In the genomic region with DNA sequence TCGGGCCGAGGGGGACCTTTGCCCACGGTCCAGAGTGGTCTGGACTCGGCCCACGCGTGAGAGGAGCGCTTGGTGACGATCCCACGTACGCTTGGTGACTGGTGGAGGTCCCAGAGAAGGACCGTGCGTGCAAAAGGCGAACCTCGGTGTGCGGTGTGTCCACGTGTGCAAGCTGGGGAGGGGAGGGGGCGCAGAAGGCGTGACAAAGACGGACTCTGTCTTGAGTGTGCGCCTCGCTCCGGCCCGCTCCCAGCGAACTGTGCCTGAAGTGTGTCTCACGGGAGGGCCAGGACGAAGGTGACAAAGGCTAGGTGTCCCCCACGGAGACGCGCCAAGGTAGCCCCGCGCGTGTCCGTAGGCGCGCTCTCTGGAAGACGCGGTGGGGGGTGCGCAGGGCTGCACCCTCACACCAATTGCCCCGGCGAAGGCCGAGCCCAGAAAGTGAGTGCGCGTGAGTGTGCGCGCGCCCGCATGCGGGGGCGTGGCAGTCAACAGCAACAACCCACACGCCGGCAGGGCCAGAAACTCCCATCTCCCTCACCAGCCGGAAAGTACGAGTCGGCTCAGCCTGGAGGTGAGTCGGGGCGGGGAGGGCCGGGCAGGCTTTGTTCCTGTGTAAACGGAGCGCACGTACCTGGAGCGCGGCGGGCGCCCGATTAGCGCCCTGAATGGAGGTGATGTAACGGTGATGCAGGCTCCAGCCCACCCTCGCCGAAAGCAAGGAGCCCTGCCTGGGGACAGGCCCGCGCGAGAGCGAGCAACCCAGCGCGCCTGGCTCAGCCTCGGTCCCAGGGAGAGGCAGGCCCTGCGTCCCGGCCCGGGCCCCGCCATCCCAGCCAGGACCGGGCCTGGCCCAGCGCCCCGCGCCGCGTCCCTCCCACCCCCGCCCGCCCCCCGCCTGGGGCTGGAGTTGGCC, we compare ENCODE assay signal across 1 cellular context.
TF ChIP-seq lines count a peak whose summit lies in the region.

A gene with protein sequence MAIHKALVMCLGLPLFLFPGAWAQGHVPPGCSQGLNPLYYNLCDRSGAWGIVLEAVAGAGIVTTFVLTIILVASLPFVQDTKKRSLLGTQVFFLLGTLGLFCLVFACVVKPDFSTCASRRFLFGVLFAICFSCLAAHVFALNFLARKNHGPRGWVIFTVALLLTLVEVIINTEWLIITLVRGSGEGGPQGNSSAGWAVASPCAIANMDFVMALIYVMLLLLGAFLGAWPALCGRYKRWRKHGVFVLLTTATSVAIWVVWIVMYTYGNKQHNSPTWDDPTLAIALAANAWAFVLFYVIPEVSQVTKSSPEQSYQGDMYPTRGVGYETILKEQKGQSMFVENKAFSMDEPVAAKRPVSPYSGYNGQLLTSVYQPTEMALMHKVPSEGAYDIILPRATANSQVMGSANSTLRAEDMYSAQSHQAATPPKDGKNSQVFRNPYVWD (plus strand): TSS at position 521 of the 916 bp plus-strand sequence. CDS start 7,689 bp downstream, outside the sequence.

TF ChIP-seq in HepG2, 621 proteins besides CTCF, POLR2A, EP300 and RAD21 (continued from another document and continues in another):
- TF ChIP-seq, protein P1, sequence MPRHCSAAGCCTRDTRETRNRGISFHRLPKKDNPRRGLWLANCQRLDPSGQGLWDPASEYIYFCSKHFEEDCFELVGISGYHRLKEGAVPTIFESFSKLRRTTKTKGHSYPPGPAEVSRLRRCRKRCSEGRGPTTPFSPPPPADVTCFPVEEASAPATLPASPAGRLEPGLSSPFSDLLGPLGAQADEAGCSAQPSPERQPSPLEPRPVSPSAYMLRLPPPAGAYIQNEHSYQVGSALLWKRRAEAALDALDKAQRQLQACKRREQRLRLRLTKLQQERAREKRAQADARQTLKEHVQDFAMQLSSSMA (CRISPR knock-in tag; IDR thresholded peaks at IDR 0.05) = 0 out of 2 replicates have a peak, but pooled peaks have one; percentile 77
- TF ChIP-seq ZNF441 (CRISPR knock-in tag; IDR thresholded peaks at IDR 0.05; ENCODE audit: borderline replicate concordance) (peak; percentile 35; the same call in 1 of the 2 replicates), RFX1 (IDR thresholded peaks at IDR 0.05) (0 out of 2 replicates have a peak, but pooled peaks have one; percentile 1), ZNF33B (CRISPR knock-in tag; IDR thresholded peaks at IDR 0.05) (no peak), KAT7 (CRISPR knock-in tag; IDR thresholded peaks at IDR 0.05; ENCODE audit: borderline replicate concordance) (no peak), ZNF841 (CRISPR knock-in tag; IDR thresholded peaks at IDR 0.05; ENCODE audit: borderline replicate concordance) (peak; percentile 22; the same call in 1 of the 2 replicates), ZNF180 (CRISPR knock-in tag; IDR thresholded peaks at IDR 0.05; ENCODE audit: borderline replicate concordance, low read depth) (no peak), NFYC (CRISPR knock-in tag; IDR thresholded peaks at IDR 0.05) (peak; percentile 44; the same call in 1 of the 2 replicates), ZNF354B (CRISPR knock-in tag; IDR thresholded peaks at IDR 0.05) (no peak), ZFY (CRISPR knock-in tag; IDR thresholded peaks at IDR 0.05) (peak; percentile 73), TOE1 (CRISPR knock-in tag; IDR thresholded peaks at IDR 0.05) (no peak), ZNF468 (CRISPR knock-in tag; IDR thresholded peaks at IDR 0.05) (no peak), HOXA7 (CRISPR knock-in tag; IDR thresholded peaks at IDR 0.05) (no peak), MYC (CRISPR knock-in tag; IDR thresholded peaks at IDR 0.05; ENCODE audit: borderline replicate concordance) (peak; percentile 85), ZNF430 (CRISPR knock-in tag; IDR thresholded peaks at IDR 0.05) (peak; percentile 81; the same call in 1 of the 2 replicates), NPAS2 (CRISPR knock-in tag; IDR thresholded peaks at IDR 0.05; ENCODE audit: borderline replicate concordance) (no peak), REL (CRISPR knock-in tag; conservative IDR thresholded peaks at IDR 0.05) (peak; percentile 86), ARNTL (CRISPR knock-in tag; IDR thresholded peaks at IDR 0.05) (peak; percentile 85), HCFC1 (IDR thresholded peaks at IDR 0.05; ENCODE audit: low read depth, low read length) (peak; percentile 23; the same call in 1 of the 2 replicates), TAF1 (CRISPR knock-in tag; IDR thresholded peaks at IDR 0.05) (peak; percentile 95), CBX5 (CRISPR knock-in tag; IDR thresholded peaks at IDR 0.05; ENCODE audit: borderline replicate concordance) (peak; percentile 86)
- TF ChIP-seq, protein P2, sequence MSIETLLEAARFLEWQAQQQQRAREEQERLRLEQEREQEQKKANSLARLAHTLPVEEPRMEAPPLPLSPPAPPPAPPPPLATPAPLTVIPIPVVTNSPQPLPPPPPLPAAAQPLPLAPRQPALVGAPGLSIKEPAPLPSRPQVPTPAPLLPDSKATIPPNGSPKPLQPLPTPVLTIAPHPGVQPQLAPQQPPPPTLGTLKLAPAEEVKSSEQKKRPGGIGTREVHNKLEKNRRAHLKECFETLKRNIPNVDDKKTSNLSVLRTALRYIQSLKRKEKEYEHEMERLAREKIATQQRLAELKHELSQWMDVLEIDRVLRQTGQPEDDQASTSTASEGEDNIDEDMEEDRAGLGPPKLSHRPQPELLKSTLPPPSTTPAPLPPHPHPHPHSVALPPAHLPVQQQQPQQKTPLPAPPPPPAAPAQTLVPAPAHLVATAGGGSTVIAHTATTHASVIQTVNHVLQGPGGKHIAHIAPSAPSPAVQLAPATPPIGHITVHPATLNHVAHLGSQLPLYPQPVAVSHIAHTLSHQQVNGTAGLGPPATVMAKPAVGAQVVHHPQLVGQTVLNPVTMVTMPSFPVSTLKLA (IDR thresholded peaks at IDR 0.05) = peak; percentile 91
- TF ChIP-seq, protein P3, sequence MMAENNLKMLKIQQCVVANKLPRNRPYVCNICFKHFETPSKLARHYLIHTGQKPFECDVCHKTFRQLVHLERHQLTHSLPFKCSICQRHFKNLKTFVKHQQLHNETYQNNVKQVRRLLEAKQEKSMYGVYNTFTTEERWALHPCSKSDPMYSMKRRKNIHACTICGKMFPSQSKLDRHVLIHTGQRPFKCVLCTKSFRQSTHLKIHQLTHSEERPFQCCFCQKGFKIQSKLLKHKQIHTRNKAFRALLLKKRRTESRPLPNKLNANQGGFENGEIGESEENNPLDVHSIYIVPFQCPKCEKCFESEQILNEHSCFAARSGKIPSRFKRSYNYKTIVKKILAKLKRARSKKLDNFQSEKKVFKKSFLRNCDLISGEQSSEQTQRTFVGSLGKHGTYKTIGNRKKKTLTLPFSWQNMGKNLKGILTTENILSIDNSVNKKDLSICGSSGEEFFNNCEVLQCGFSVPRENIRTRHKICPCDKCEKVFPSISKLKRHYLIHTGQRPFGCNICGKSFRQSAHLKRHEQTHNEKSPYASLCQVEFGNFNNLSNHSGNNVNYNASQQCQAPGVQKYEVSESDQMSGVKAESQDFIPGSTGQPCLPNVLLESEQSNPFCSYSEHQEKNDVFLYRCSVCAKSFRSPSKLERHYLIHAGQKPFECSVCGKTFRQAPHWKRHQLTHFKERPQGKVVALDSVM (CRISPR knock-in tag; IDR thresholded peaks at IDR 0.05) = peak; percentile 56; the same call in 1 of the 2 replicates
- TF ChIP-seq, protein P4, sequence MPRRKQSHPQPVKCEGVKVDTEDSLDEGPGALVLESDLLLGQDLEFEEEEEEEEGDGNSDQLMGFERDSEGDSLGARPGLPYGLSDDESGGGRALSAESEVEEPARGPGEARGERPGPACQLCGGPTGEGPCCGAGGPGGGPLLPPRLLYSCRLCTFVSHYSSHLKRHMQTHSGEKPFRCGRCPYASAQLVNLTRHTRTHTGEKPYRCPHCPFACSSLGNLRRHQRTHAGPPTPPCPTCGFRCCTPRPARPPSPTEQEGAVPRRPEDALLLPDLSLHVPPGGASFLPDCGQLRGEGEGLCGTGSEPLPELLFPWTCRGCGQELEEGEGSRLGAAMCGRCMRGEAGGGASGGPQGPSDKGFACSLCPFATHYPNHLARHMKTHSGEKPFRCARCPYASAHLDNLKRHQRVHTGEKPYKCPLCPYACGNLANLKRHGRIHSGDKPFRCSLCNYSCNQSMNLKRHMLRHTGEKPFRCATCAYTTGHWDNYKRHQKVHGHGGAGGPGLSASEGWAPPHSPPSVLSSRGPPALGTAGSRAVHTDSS (CRISPR knock-in tag; conservative IDR thresholded peaks at IDR 0.05) = 0 out of 2 replicates have a peak, but pooled peaks have one; percentile 75
- TF ChIP-seq, protein P5, sequence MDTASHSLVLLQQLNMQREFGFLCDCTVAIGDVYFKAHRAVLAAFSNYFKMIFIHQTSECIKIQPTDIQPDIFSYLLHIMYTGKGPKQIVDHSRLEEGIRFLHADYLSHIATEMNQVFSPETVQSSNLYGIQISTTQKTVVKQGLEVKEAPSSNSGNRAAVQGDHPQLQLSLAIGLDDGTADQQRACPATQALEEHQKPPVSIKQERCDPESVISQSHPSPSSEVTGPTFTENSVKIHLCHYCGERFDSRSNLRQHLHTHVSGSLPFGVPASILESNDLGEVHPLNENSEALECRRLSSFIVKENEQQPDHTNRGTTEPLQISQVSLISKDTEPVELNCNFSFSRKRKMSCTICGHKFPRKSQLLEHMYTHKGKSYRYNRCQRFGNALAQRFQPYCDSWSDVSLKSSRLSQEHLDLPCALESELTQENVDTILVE (CRISPR knock-in tag; IDR thresholded peaks at IDR 0.05) = peak; percentile 84; the same call in 1 of the 2 replicates
- TF ChIP-seq, protein P6, sequence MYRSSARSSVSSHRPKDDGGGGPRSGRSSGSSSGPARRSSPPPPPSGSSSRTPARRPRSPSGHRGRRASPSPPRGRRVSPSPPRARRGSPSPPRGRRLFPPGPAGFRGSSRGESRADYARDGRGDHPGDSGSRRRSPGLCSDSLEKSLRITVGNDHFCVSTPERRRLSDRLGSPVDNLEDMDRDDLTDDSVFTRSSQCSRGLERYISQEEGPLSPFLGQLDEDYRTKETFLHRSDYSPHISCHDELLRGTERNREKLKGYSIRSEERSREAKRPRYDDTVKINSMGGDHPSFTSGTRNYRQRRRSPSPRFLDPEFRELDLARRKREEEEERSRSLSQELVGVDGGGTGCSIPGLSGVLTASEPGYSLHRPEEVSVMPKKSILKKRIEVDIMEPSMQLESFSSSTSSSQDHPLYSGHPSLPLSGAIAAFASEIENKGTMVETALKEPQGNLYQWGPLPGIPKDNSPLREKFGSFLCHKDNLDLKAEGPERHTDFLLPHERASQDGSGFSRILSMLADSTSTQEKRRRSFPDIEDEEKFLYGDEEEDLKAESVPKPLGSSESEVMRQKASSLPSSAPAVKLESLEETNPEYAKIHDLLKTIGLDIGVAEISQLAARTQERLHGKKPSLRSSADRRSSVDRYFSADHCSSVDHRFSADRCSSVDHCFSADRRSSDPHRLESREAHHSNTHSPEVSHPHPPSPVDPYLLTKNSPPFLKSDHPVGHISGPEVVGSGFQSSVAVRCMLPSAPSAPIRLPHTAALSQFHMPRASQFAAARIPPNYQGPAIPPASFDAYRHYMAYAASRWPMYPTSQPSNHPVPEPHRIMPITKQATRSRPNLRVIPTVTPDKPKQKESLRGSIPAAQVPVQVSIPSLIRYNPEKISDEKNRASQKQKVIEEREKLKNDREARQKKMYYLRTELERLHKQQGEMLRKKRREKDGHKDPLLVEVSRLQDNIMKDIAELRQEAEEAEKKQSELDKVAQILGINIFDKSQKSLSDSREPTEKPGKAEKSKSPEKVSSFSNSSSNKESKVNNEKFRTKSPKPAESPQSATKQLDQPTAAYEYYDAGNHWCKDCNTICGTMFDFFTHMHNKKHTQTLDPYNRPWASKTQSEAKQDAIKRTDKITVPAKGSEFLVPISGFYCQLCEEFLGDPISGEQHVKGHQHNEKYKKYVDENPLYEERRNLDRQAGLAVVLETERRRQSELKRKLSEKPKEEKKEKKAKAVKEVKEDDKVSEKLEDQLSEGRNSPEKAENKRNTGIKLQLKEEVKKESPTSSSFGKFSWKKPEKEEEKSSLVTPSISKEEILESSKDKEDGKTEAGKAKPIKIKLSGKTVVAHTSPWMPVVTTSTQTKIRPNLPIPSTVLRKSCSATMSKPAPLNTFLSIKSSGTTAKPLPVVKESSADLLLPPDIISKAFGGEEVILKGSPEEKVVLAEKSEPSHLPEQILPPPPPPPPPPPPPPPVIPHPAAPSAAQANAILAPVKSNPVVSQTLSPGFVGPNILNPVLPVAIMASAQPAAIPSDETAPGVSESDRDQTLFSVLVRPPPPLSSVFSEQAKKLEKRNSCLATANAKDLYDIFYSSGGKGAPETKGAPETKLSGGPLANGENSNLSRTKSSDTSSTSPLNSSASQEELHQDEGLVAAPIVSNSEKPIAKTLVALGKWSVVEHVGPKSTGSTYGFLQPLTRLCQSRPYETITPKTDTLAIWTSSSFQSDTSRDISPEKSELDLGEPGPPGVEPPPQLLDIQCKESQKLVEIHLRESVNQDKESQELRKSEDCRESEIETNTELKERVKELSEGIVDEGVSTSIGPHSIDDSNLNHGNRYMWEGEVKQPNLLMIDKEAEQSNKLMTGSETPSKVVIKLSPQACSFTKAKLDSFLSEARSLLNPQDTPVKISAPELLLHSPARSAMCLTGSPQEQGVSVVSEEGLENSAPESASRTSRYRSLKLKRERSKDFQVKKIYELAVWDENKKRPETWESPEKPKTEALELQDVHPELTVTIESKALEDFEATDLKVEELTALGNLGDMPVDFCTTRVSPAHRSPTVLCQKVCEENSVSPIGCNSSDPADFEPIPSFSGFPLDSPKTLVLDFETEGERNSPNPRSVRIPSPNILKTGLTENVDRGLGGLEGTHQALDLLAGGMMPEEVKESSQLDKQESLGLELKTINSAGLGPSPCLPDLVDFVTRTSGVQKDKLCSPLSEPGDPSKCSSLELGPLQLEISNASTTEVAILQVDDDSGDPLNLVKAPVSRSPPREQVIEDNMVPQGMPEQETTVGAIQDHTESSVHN (CRISPR knock-in tag; IDR thresholded peaks at IDR 0.05) = peak; percentile 92
- TF ChIP-seq, protein P7, sequence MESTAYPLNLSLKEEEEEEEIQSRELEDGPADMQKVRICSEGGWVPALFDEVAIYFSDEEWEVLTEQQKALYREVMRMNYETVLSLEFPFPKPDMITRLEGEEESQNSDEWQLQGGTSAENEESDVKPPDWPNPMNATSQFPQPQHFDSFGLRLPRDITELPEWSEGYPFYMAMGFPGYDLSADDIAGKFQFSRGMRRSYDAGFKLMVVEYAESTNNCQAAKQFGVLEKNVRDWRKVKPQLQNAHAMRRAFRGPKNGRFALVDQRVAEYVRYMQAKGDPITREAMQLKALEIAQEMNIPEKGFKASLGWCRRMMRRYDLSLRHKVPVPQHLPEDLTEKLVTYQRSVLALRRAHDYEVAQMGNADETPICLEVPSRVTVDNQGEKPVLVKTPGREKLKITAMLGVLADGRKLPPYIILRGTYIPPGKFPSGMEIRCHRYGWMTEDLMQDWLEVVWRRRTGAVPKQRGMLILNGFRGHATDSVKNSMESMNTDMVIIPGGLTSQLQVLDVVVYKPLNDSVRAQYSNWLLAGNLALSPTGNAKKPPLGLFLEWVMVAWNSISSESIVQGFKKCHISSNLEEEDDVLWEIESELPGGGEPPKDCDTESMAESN (CRISPR knock-in tag; conservative IDR thresholded peaks at IDR 0.05) = peak; percentile 87
- TF ChIP-seq, protein P8, sequence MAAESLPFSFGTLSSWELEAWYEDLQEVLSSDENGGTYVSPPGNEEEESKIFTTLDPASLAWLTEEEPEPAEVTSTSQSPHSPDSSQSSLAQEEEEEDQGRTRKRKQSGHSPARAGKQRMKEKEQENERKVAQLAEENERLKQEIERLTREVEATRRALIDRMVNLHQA (CRISPR knock-in tag; IDR thresholded peaks at IDR 0.05) = peak; percentile 17; the same call in 1 of the 2 replicates
- TF ChIP-seq, protein P9, sequence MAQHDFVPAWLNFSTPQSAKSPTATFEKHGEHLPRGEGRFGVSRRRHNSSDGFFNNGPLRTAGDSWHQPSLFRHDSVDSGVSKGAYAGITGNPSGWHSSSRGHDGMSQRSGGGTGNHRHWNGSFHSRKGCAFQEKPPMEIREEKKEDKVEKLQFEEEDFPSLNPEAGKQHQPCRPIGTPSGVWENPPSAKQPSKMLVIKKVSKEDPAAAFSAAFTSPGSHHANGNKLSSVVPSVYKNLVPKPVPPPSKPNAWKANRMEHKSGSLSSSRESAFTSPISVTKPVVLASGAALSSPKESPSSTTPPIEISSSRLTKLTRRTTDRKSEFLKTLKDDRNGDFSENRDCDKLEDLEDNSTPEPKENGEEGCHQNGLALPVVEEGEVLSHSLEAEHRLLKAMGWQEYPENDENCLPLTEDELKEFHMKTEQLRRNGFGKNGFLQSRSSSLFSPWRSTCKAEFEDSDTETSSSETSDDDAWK (CRISPR knock-in tag; IDR thresholded peaks at IDR 0.05) = no peak
